ENCODE assay signal across 1 cellular context in genomic region chr6:70955441-70956190, GRCh38.
TF ChIP-seq lines count a peak whose summit lies in the region.

No MANE protein-coding gene starts in this region.

TF ChIP-seq in GM12878, 131 proteins besides CTCF, POLR2A, EP300 and RAD21 (continued from another document and continues in another):
- TF ChIP-seq, protein P1, sequence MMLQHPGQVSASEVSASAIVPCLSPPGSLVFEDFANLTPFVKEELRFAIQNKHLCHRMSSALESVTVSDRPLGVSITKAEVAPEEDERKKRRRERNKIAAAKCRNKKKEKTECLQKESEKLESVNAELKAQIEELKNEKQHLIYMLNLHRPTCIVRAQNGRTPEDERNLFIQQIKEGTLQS (IDR thresholded peaks at IDR 0.05; ENCODE audit: borderline replicate concordance, extremely low read depth, low read depth, low read length) = no peak
- no peak for TF ChIP-seq FOXK2 (IDR thresholded peaks at IDR 0.05)
- TF ChIP-seq HCFC1 (IDR thresholded peaks at IDR 0.05; ENCODE audit: low read length) = no peak
- no peak for TF ChIP-seq SREBF2 (IDR thresholded peaks at IDR 0.05; ENCODE audit: low read length)
- TF ChIP-seq RELB (IDR thresholded peaks at IDR 0.05; ENCODE audit: low read depth) = no peak
- peak; percentile 62; the same call in 1 of the 2 replicates for TF ChIP-seq RB1 (IDR thresholded peaks at IDR 0.05; ENCODE audit: borderline replicate concordance)
- TF ChIP-seq NR2C1 (IDR thresholded peaks at IDR 0.05) = no peak
- peak; percentile 95 to 99 for TF ChIP-seq BHLHE40 (IDR thresholded peaks at IDR 0.05; ENCODE audit: borderline replicate concordance in 1 of 2, low read depth in 2 of 2, low read length in 1 of 2)
- no peak for TF ChIP-seq TCF12 (IDR thresholded peaks at IDR 0.05; ENCODE audit: low read depth, low read length)
- TF ChIP-seq ZNF274 (IDR thresholded peaks at IDR 0.05; ENCODE audit: insufficient read depth, insufficient read length) = no peak
- TF ChIP-seq ZNF207 (IDR thresholded peaks at IDR 0.05; ENCODE audit: borderline replicate concordance) = no peak
- 0 out of 3 replicates have a peak, but pooled peaks of 1 of the 2 experiments have one; percentile 41 for TF ChIP-seq EGR1 (IDR thresholded peaks at IDR 0.05; ENCODE audit: borderline replicate concordance in 1 of 2, low read depth in 2 of 2, low read length in 2 of 2)
- TF ChIP-seq IKZF1 (conservative IDR thresholded peaks at IDR 0.05) = peak; percentile 45
- TF ChIP-seq SMC3 (IDR thresholded peaks at IDR 0.05; ENCODE audit: borderline replicate concordance, low read length) = peak; percentile 62
- TF ChIP-seq, protein P2, sequence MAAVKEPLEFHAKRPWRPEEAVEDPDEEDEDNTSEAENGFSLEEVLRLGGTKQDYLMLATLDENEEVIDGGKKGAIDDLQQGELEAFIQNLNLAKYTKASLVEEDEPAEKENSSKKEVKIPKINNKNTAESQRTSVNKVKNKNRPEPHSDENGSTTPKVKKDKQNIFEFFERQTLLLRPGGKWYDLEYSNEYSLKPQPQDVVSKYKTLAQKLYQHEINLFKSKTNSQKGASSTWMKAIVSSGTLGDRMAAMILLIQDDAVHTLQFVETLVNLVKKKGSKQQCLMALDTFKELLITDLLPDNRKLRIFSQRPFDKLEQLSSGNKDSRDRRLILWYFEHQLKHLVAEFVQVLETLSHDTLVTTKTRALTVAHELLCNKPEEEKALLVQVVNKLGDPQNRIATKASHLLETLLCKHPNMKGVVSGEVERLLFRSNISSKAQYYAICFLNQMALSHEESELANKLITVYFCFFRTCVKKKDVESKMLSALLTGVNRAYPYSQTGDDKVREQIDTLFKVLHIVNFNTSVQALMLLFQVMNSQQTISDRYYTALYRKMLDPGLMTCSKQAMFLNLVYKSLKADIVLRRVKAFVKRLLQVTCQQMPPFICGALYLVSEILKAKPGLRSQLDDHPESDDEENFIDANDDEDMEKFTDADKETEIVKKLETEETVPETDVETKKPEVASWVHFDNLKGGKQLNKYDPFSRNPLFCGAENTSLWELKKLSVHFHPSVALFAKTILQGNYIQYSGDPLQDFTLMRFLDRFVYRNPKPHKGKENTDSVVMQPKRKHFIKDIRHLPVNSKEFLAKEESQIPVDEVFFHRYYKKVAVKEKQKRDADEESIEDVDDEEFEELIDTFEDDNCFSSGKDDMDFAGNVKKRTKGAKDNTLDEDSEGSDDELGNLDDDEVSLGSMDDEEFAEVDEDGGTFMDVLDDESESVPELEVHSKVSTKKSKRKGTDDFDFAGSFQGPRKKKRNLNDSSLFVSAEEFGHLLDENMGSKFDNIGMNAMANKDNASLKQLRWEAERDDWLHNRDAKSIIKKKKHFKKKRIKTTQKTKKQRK (IDR thresholded peaks at IDR 0.05; ENCODE audit: low read depth, low read length) = no peak
- TF ChIP-seq, protein P3, sequence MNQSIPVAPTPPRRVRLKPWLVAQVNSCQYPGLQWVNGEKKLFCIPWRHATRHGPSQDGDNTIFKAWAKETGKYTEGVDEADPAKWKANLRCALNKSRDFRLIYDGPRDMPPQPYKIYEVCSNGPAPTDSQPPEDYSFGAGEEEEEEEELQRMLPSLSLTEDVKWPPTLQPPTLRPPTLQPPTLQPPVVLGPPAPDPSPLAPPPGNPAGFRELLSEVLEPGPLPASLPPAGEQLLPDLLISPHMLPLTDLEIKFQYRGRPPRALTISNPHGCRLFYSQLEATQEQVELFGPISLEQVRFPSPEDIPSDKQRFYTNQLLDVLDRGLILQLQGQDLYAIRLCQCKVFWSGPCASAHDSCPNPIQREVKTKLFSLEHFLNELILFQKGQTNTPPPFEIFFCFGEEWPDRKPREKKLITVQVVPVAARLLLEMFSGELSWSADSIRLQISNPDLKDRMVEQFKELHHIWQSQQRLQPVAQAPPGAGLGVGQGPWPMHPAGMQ (IDR thresholded peaks at IDR 0.05; ENCODE audit: borderline replicate concordance) = no peak
- 0 out of 2 replicates have a peak, but pooled peaks have one; percentile 26 for TF ChIP-seq CHD2 (IDR thresholded peaks at IDR 0.05; ENCODE audit: borderline replicate concordance, low read depth, low read length)
- peak; percentile 31 for TF ChIP-seq USF1 (IDR thresholded peaks at IDR 0.05; ENCODE audit: borderline replicate concordance, extremely low read length, insufficient read depth, low read depth, low read length)
- no peak for TF ChIP-seq REST (IDR thresholded peaks at IDR 0.05; ENCODE audit: low read depth, low read length)
- TF ChIP-seq ZNF384 (IDR thresholded peaks at IDR 0.05; ENCODE audit: borderline replicate concordance, low read depth, low read length) = no peak
- TF ChIP-seq, protein P4, sequence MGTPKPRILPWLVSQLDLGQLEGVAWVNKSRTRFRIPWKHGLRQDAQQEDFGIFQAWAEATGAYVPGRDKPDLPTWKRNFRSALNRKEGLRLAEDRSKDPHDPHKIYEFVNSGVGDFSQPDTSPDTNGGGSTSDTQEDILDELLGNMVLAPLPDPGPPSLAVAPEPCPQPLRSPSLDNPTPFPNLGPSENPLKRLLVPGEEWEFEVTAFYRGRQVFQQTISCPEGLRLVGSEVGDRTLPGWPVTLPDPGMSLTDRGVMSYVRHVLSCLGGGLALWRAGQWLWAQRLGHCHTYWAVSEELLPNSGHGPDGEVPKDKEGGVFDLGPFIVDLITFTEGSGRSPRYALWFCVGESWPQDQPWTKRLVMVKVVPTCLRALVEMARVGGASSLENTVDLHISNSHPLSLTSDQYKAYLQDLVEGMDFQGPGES (IDR thresholded peaks at IDR 0.05) = no peak
- TF ChIP-seq MEF2A (IDR thresholded peaks at IDR 0.05; ENCODE audit: insufficient read depth, low read depth, low read length) = no peak
- TF ChIP-seq BACH1 (IDR thresholded peaks at IDR 0.05; ENCODE audit: borderline replicate concordance) = 0 out of 2 replicates have a peak, but pooled peaks have one; percentile 26
- TF ChIP-seq NFIC (IDR thresholded peaks at IDR 0.05; ENCODE audit: low read depth, low read length) = no peak
- no peak; the same call in 1 of the 2 replicates for TF ChIP-seq YY1 (IDR thresholded peaks at IDR 0.05; ENCODE audit: low read depth, low read length)
- 0 out of 2 replicates have a peak, but pooled peaks have one; percentile 22 for TF ChIP-seq NR2F1 (conservative IDR thresholded peaks at IDR 0.05)
- no peak for TF ChIP-seq CHD4 (IDR thresholded peaks at IDR 0.05)
- no peak for TF ChIP-seq ETV6 (conservative IDR thresholded peaks at IDR 0.05 in 1 of 2, IDR thresholded peaks at IDR 0.05 in 1 of 2; ENCODE audit: borderline replicate concordance in 1 of 2, low read depth in 1 of 2)
- TF ChIP-seq SMAD5 (IDR thresholded peaks at IDR 0.05; ENCODE audit: low read depth) = no peak
- TF ChIP-seq ZNF24 (IDR thresholded peaks at IDR 0.05) = no peak
- no peak for TF ChIP-seq RBBP5 (conservative IDR thresholded peaks at IDR 0.05)
- no peak for TF ChIP-seq NR2C2 (IDR thresholded peaks at IDR 0.05; ENCODE audit: borderline replicate concordance, control insufficient read depth, insufficient read length, low read depth)
- no peak for TF ChIP-seq NFXL1 (IDR thresholded peaks at IDR 0.05; ENCODE audit: borderline replicate concordance)
- no peak for TF ChIP-seq E4F1 (IDR thresholded peaks at IDR 0.05; ENCODE audit: borderline replicate concordance, partially characterized antibody)
- TF ChIP-seq, protein P5, sequence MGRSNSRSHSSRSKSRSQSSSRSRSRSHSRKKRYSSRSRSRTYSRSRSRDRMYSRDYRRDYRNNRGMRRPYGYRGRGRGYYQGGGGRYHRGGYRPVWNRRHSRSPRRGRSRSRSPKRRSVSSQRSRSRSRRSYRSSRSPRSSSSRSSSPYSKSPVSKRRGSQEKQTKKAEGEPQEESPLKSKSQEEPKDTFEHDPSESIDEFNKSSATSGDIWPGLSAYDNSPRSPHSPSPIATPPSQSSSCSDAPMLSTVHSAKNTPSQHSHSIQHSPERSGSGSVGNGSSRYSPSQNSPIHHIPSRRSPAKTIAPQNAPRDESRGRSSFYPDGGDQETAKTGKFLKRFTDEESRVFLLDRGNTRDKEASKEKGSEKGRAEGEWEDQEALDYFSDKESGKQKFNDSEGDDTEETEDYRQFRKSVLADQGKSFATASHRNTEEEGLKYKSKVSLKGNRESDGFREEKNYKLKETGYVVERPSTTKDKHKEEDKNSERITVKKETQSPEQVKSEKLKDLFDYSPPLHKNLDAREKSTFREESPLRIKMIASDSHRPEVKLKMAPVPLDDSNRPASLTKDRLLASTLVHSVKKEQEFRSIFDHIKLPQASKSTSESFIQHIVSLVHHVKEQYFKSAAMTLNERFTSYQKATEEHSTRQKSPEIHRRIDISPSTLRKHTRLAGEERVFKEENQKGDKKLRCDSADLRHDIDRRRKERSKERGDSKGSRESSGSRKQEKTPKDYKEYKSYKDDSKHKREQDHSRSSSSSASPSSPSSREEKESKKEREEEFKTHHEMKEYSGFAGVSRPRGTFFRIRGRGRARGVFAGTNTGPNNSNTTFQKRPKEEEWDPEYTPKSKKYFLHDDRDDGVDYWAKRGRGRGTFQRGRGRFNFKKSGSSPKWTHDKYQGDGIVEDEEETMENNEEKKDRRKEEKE (IDR thresholded peaks at IDR 0.05) = peak; percentile 24; the same call in 1 of the 2 replicates
- peak; percentile 83 for TF ChIP-seq LARP7 (IDR thresholded peaks at IDR 0.05)
- TF ChIP-seq POU2F2 (IDR thresholded peaks at IDR 0.05; ENCODE audit: borderline replicate concordance, low read depth, low read length) = 0 out of 3 replicates have a peak, but pooled peaks have one; percentile 40
- TF ChIP-seq NRF1 (conservative IDR thresholded peaks at IDR 0.05; ENCODE audit: low read depth, low read length) = no peak
- no peak for TF ChIP-seq ZNF217 (IDR thresholded peaks at IDR 0.05)
- TF ChIP-seq BRCA1 (IDR thresholded peaks at IDR 0.05; ENCODE audit: low read depth, low read length) = no peak
- no peak for TF ChIP-seq ESRRA (IDR thresholded peaks at IDR 0.05; ENCODE audit: low read length)
- no peak for TF ChIP-seq WRNIP1 (IDR thresholded peaks at IDR 0.05; ENCODE audit: borderline replicate concordance, low read depth, low read length)
- peak; percentile 72 for TF ChIP-seq HDAC6 (IDR thresholded peaks at IDR 0.05; ENCODE audit: unreplicated experiment)
- TF ChIP-seq EZH2 (IDR thresholded peaks at IDR 0.05; ENCODE audit: borderline replicate concordance, control insufficient read depth, low read depth, low read length) = no peak
- 0 out of 2 replicates have a peak, but pooled peaks have one; percentile 18 for TF ChIP-seq STAT1 (conservative IDR thresholded peaks at IDR 0.05)
- no peak for TF ChIP-seq ATF7 (IDR thresholded peaks at IDR 0.05; ENCODE audit: low read depth)
